In genomic region chr1:174815036-174815435, GRCh38 we compare ENCODE assay signal across 10 cellular contexts.
DNase-seq lines count a peak whose midpoint lies in the region; ATAC-seq and TF ChIP-seq lines count a peak whose summit lies in the region.
"Had no signal": no experiment of that assay in that cellular context is flagged by ENCODE, and none has a peak within 500 bp of the region (broad histone marks: within the 10 kb centered on the region; RNA-seq: fewer than 3 reads in every experiment).

No MANE protein-coding gene starts in this region.

- H3K27ac ChIP-seq in fibroblast of lung (ENCODE audit: insufficient read depth, low read length) = no peak overlapping the region

- no peak for TF ChIP-seq CTCF in fibroblast of lung (conservative IDR thresholded peaks at IDR 0.05 in 1 of 2, IDR thresholded peaks at IDR 0.05 in 1 of 2; ENCODE audit: low read depth in 1 of 2, low read length in 2 of 2)

- H3K4me1 ChIP-seq in fibroblast of lung (ENCODE audit: control insufficient read depth, extremely low read depth, insufficient read depth, low read length) = peaks cover 5% of the 10 kb centered on the region

- no peaks in the 10 kb centered on the region for H3K9me3 ChIP-seq in fibroblast of lung (ENCODE audit: control insufficient read depth, insufficient read depth, low read depth, low read length)

- H4K20me1 ChIP-seq in fibroblast of lung (ENCODE audit: control insufficient read depth, extremely low read depth, insufficient read depth, low read length) = no peaks in the 10 kb centered on the region

- no peaks in the 10 kb centered on the region for H3K36me3 ChIP-seq in fibroblast of lung (ENCODE audit: control insufficient read depth, insufficient read depth, low read length)

- H3K27me3 ChIP-seq in fibroblast of lung (ENCODE audit: control insufficient read depth, insufficient read depth, low read length) = no peaks in the 10 kb centered on the region

- H3K4me3 ChIP-seq in fibroblast of lung (replicated peaks in 1 of 4; ENCODE audit: control extremely low read depth in 1 of 4, insufficient read depth in 1 of 4, low read depth in 3 of 4, low read length in 4 of 4) = no peak overlapping the region

- ATAC-seq in GM21447 (IDR thresholded peaks at IDR 0.05; ENCODE audit: unreplicated experiment) (peak; percentile 46), HG02588 (IDR thresholded peaks at IDR 0.05; ENCODE audit: unreplicated experiment) (no peak)

- no peak for TF ChIP-seq POLR2A in erythroblast (IDR thresholded peaks at IDR 0.05; ENCODE audit: low read length)

- no peak overlapping the region for H3K4me2 ChIP-seq in fibroblast of lung (ENCODE audit: extremely low read depth, insufficient read depth, low read length)

- no peak overlapping the region for H2AFZ ChIP-seq in fibroblast of lung (ENCODE audit: low read length)

- H3K79me2 ChIP-seq in fibroblast of lung (ENCODE audit: control insufficient read depth, insufficient read depth, low read length) = no peaks in the 10 kb centered on the region

- no peak overlapping the region for H3K9ac ChIP-seq in fibroblast of lung (ENCODE audit: insufficient read depth, low read length)

- DNase-seq in GM03348 (ENCODE audit: low spot score) = peak; percentile 17
- peak; percentile 77 for DNase-seq in NCI-H226
- DNase-seq in fibroblast of lung (ENCODE audit: low read depth in 2 of 2) = peak; percentile 52 to 79
- no peak for DNase-seq in stimulated activated naive CD4-positive, alpha-beta T cell (lab: John Stamatoyannopoulos, UW)
- DNase-seq in AML-193 (lab: John Stamatoyannopoulos, UW) = no peak
- no peak for DNase-seq in erythroblast (lab: John Stamatoyannopoulos, UW)
- DNase-seq: aorta, NCI-H774 had no signal

Comparison
In these comparisons a context has a peak if more than half of its experiments do, and no peak if none do; other contexts are left out.
1. DNase-seq: peak in GM03348 (single experiment), NCI-H226 (single experiment) and fibroblast of lung (2 of 2); none in stimulated activated naive CD4-positive, alpha-beta T cell (0 of 6), AML-193 (0 of 2) and erythroblast (0 of 2).